ENCODE assay signal across 8 cellular contexts in the genomic region with DNA sequence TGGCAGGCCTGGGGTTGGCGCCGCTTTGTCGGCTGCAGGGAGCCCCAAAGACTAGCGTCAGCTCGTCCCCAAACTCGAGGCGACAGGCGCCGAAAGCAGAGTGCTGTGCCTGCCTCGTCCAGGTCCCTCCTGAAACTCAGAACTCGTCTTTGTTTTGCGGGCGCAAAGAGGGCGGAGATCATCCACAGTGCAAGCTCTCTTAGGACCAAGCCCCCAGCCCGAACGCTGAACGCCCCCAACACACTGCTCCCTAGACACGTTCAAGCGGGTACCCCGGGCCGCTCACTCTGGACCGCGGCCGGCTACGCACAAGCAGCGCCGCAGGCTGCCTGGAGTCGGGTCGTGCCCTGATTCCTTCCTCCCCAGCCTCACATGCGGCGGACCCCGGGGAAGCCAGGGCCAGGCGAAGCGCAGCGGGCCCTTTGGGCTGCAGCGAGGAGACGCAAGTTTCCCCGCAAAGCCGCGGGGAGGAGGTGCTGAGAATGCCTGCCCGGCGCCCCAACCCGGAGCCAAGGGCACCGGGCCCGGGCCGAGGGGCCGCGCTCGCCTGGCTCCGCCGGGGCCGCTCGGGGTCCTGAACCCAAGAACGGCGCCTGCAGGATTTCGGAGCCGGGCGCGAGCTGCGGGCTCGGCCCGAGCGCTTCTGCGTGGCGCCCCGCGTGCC. TPM values are rescaled to one million over a fixed set of nuclear protein-coding genes. Genes with fewer than 3 reads are reported as not detected.
DNase-seq lines count a peak whose midpoint lies in the region; ATAC-seq and TF ChIP-seq lines count a peak whose summit lies in the region.

No MANE protein-coding gene starts in this region.

- H3K36me3 ChIP-seq in testis (ENCODE audit: low read depth, missing control alignments) = no peaks in the 10 kb centered on the region

- intact Hi-C loops in testis (cut with DNase I; ENCODE audit: low total_unique reads) = no loop called here

- peaks cover 8% of the 10 kb centered on the region for H3K4me1 ChIP-seq in testis

- no peaks in the 10 kb centered on the region for H3K36me3 Mint-ChIP-seq in activated T-cell treated with anti-CD3 and anti-CD28 coated beads, Interleukin-2, amount 50 U/mL, for 4 hours (ENCODE audit: insufficient read depth)

- H3K27me3 ChIP-seq in testis = no peaks in the 10 kb centered on the region

- 1% methylated on average over 57 of the region's 67 CpGs; no CpG with 5 or more reads in 1 of the 2 donors for WGBS in testis, 2 donors

- H3K27ac ChIP-seq in testis = no peak overlapping the region

- no peak for TF ChIP-seq CTCF in testis (IDR thresholded peaks at IDR 0.05)

- TF ChIP-seq POLR2A in testis (IDR thresholded peaks at IDR 0.05) = no peak

- peaks cover 11% of the 10 kb centered on the region for H3K4me1 Mint-ChIP-seq in activated T-cell treated with anti-CD3 and anti-CD28 coated beads, Interleukin-2, amount 50 U/mL, for 4 hours (ENCODE audit: low read depth)

- H3K4me3 Mint-ChIP-seq in activated T-cell treated with anti-CD3 and anti-CD28 coated beads, Interleukin-2, amount 50 U/mL, for 4 hours = peak overlapping the region; percentile 69

- peak overlapping the region; percentile 46 to 49 for H3K4me3 ChIP-seq in testis

- no peaks in the 10 kb centered on the region for H3K9me3 ChIP-seq in testis

- peaks cover 58% of the 10 kb centered on the region for H3K27me3 Mint-ChIP-seq in activated T-cell treated with anti-CD3 and anti-CD28 coated beads, Interleukin-2, amount 50 U/mL, for 4 hours (ENCODE audit: low read depth)

- no peak for DNase-seq in activated T-cell treated with anti-CD3 and anti-CD28 coated beads, Interleukin-2, amount 50 U/mL, for 4 hours
- no peak for DNase-seq in activated T-cell treated with anti-CD3 and anti-CD28 coated beads, Interleukin-2, amount 50 U/mL, for 1 hour
- DNase-seq in activated CD8-positive, alpha-beta memory T cell treated with anti-CD3 and anti-CD28 coated beads, Interleukin-2, amount 50 U/mL, for 48 hours = peak; percentile 60
- DNase-seq in left kidney (ENCODE audit: low read depth, low spot score) (peak; percentile 33), testis (peak; percentile 24), mesenteric fat pad (ENCODE audit: low spot score) (no peak)

- H3K9me3 Mint-ChIP-seq in activated T-cell treated with anti-CD3 and anti-CD28 coated beads, Interleukin-2, amount 50 U/mL, for 4 hours = no peaks in the 10 kb centered on the region

- ATAC-seq in activated T-cell treated with anti-CD3 and anti-CD28 coated beads, Interleukin-2, amount 50 U/mL, for 4 hours = peak; percentile 39 to 47
- ATAC-seq in HG02642 (IDR thresholded peaks at IDR 0.05; ENCODE audit: poor library complexity, unreplicated experiment) (no peak), GM21786 (IDR thresholded peaks at IDR 0.05; ENCODE audit: unreplicated experiment) (no peak)

RNA-seq across cellular contexts. Expression of a gene that starts 0.9 kb away (rescaled TPM):
- 1 to 10 TPM in 1 of 3 donors, under 1 TPM in 2; 0.42 to 1.7 (median 0.46) TPM for total RNA-seq in activated T-cell treated with anti-CD3 and anti-CD28 coated beads, Interleukin-2, amount 50 U/mL, for 4 hours
- total RNA-seq in testis = 1 to 10 TPM; 7.1 to 8.6 TPM
- 7.4 TPM for polyA plus RNA-seq in testis (ENCODE audit: insufficient read depth, low read depth, low replicate concordance)
- total RNA-seq in mesenteric fat pad = not detected

Comparison
In these comparisons a context has a peak if more than half of its experiments do, and no peak if none do; other contexts are left out.
1. ATAC-seq: peak in activated T-cell treated with anti-CD3 and anti-CD28 coated beads, Interleukin-2, amount 50 U/mL, for 4 hours (2 of 2); none in HG02642 (single experiment) and GM21786 (single experiment).
2. DNase-seq: peak in activated CD8-positive, alpha-beta memory T cell treated with anti-CD3 and anti-CD28 coated beads, Interleukin-2, amount 50 U/mL, for 48 hours (single experiment), left kidney (single experiment) and testis (single experiment); none in activated T-cell treated with anti-CD3 and anti-CD28 coated beads, Interleukin-2, amount 50 U/mL, for 4 hours (single experiment), activated T-cell treated with anti-CD3 and anti-CD28 coated beads, Interleukin-2, amount 50 U/mL, for 1 hour (single experiment) and mesenteric fat pad (single experiment).